Comparison of ENCODE assay signal across 10 cellular contexts in the genomic region with DNA sequence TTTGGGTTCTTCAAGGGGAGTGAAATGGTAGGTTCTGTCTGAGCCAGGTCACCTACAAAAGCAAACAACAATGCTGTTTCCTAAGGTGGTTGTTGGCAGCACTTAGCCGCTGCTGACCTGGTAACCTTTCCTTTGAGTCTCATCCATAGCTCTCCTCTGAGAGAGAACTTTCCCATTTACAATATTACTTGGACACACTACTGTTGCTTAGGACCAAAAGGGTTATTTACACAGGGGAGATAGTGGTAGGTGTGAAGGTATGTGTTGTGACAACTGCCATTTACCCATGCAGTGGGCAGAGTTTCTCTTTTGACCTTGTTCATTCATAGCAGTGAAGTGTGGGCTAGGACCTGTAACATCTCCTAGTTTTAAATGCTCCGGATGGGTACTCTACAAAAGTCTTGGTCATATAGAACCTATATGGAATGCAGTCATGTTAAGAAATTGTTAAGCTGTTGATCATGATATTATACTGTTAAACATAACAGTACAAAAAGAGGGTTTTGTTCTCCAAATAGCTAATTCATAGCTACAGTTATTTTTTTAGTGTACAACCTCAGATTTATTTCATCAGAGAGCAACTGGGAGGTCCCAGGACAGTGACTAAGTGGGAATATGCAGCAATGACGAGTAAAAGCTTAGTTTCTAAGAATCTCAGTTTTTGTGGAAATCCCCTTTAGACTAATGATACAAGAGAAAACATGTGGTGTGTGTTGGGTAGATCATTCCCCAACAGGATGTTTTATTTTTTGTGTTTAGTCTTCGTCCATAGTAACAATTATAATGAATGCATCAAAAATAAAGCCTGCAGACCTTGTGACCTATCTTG.
DNase-seq lines count a peak whose midpoint lies in the region; ATAC-seq and TF ChIP-seq lines count a peak whose summit lies in the region.
"Had no signal": no experiment of that assay in that cellular context is flagged by ENCODE, and none has a peak within 500 bp of the region (broad histone marks: within the 10 kb centered on the region; RNA-seq: fewer than 3 reads in every experiment).

No MANE protein-coding gene starts in this region.

- TF ChIP-seq CTCF in GM20000 (IDR thresholded peaks at IDR 0.05; ENCODE audit: extremely low read depth, missing control alignments): no peak

- peaks cover 0 to 12% of the 10 kb centered on the region in 2 donors for H3K9me3 Mint-ChIP-seq in activated naive CD4-positive, alpha-beta T cell treated with anti-CD3 and anti-CD28 coated beads, Interleukin-2, amount 50 U/mL, for 72 hours

- H3K9ac ChIP-seq in iPS-20b (ENCODE audit: low read depth, low read length): no peak overlapping the region

- H3K27ac ChIP-seq in iPS-20b (ENCODE audit: low read length): no peak overlapping the region
- H3K27ac ChIP-seq in aorta (ENCODE audit: low read depth in 1 of 2, low read length in 2 of 2): peak overlapping the region in 1 of 2 donors; percentile 33

- WGBS in aorta, 2 donors: 58 to 60% methylated on average over 4 of the region's 4 CpGs

- peaks cover 21% of the 10 kb centered on the region; the same call in 1 of the 2 replicates for H3K4me1 ChIP-seq in iPS-20b (ENCODE audit: insufficient read depth, low read length)
- H3K4me1 ChIP-seq in aorta (ENCODE audit: control insufficient read depth in 1 of 2, insufficient read depth in 2 of 2, low read length in 2 of 2): peaks cover 4 to 8% of the 10 kb centered on the region in 2 donors

- peaks cover 0 to 30% of the 10 kb centered on the region in 2 donors for H3K36me3 Mint-ChIP-seq in activated naive CD4-positive, alpha-beta T cell treated with anti-CD3 and anti-CD28 coated beads, Interleukin-2, amount 50 U/mL, for 72 hours

- H3K36me3 ChIP-seq in iPS-20b (ENCODE audit: insufficient read depth, low read depth, low read length) (no peaks in the 10 kb centered on the region), aorta (ENCODE audit: control insufficient read depth in 1 of 2, insufficient read depth in 2 of 2, low read length in 1 of 2) (no peaks in the 10 kb centered on the region)

- peak; percentile 34 for DNase-seq in stimulated activated CD4-positive, alpha-beta T cell treated with anti-CD3 and anti-CD28 coated beads, Interleukin-4, amount 100 ng/mL, for 24 hours
- DNase-seq in stimulated activated CD4-positive, alpha-beta T cell treated with anti-CD3 and anti-CD28 coated beads, Interleukin-4, amount 100 ng/mL, for 4 hours: no peak
- DNase-seq in activated naive CD4-positive, alpha-beta T cell treated with anti-CD3 and anti-CD28 coated beads, Interleukin-2, amount 50 U/mL, for 72 hours (ENCODE audit: low spot score in 2 of 2): peak in 1 of 2 donors; percentile 25
- DNase-seq in aorta: no peak
- DNase-seq in MV-4-11 (lab: John Stamatoyannopoulos, UW): no peak
- DNase-seq in GM20000 (ENCODE audit: low spot score): no peak
- DNase-seq: DMS79, naive B cell had no signal

- ATAC-seq in activated naive CD4-positive, alpha-beta T cell treated with anti-CD3 and anti-CD28 coated beads, Interleukin-2, amount 50 U/mL, for 72 hours: peak; percentile 83 to 91
- ATAC-seq in aorta (ENCODE audit: low FRiP score) (peak; percentile 62), HG03175 (IDR thresholded peaks at IDR 0.05; ENCODE audit: unreplicated experiment) (no peak)

- peak overlapping the region in 1 of 2 donors; percentile 61 for H3K27ac Mint-ChIP-seq in activated naive CD4-positive, alpha-beta T cell treated with anti-CD3 and anti-CD28 coated beads, Interleukin-2, amount 50 U/mL, for 72 hours
- H3K27ac Mint-ChIP-seq: naive B cell had no signal

- H3K4me3 ChIP-seq in iPS-20b (ENCODE audit: low read length) (0 out of 2 replicates have a peak overlapping the region, but pooled peaks have one; percentile 12), aorta (ENCODE audit: low read length in 2 of 2) (no peak overlapping the region)

- H3K27me3 ChIP-seq in iPS-20b (ENCODE audit: insufficient read depth, low read length) (no peaks in the 10 kb centered on the region), aorta (ENCODE audit: control insufficient read depth in 1 of 2, insufficient read depth in 2 of 2, low read length in 1 of 2) (no peaks in the 10 kb centered on the region)

- intact Hi-C loops in aorta (cut with DNase I): no loop called here

- no peaks in the 10 kb centered on the region for H3K9me3 ChIP-seq in iPS-20b (ENCODE audit: insufficient read depth, low read depth, low read length)
- H3K9me3 ChIP-seq in aorta (ENCODE audit: control insufficient read depth, low read length): no peaks in the 10 kb centered on the region
